Comparison of ENCODE assay signal across 27 cellular contexts in genomic region chr3:12586403-12586802, GRCh38. TPM values are rescaled to one million over a fixed set of nuclear protein-coding genes. Genes with fewer than 3 reads are reported as not detected.
DNase-seq lines count a peak whose midpoint lies in the region; ATAC-seq and TF ChIP-seq lines count a peak whose summit lies in the region.
"Had no signal": no experiment of that assay in that cellular context is flagged by ENCODE, and none has a peak within 500 bp of the region (broad histone marks: within the 10 kb centered on the region; RNA-seq: fewer than 3 reads in every experiment).

No MANE protein-coding gene starts in this region.

- no peak overlapping the region for H3K4me3 Mint-ChIP-seq in WTC11
- no peak overlapping the region for H3K4me3 Mint-ChIP-seq in progenitor cell of endocrine pancreas (ENCODE audit: low read depth)
- H3K4me3 Mint-ChIP-seq: activated CD4-positive, alpha-beta memory T cell treated with anti-CD3 and anti-CD28 coated beads for 36 hours; T-helper 1 cell treated with Interleukin-12 subunit alpha and Interleukin-12 subunit beta and Interleukin-4 antibody, amounts not matched to agents 30 μg/mL and 1 μg/mL, for 36 hours; type B pancreatic cell had no signal

- H3K27me3 Mint-ChIP-seq in WTC11 (ENCODE audit: low read depth) (no peaks in the 10 kb centered on the region), progenitor cell of endocrine pancreas (no peaks in the 10 kb centered on the region)
- H3K27me3 Mint-ChIP-seq: activated CD4-positive, alpha-beta memory T cell treated with anti-CD3 and anti-CD28 coated beads for 36 hours; type B pancreatic cell had no signal

- TF ChIP-seq POLR2A in gastroesophageal sphincter (IDR thresholded peaks at IDR 0.05): no peak

- H3K9me3 ChIP-seq in cardiac muscle cell (ENCODE audit: low read depth) (no peaks in the 10 kb centered on the region), gastroesophageal sphincter (no peaks in the 10 kb centered on the region)

- TF ChIP-seq CTCF in cardiac muscle cell (IDR thresholded peaks at IDR 0.05; ENCODE audit: low read depth, low read length): no peak
- TF ChIP-seq CTCF in WTC11 (IDR thresholded peaks at IDR 0.05): no peak
- TF ChIP-seq CTCF in progenitor cell of endocrine pancreas (IDR thresholded peaks at IDR 0.05; ENCODE audit: unreplicated experiment): no peak
- no peak for TF ChIP-seq CTCF in gastroesophageal sphincter (IDR thresholded peaks at IDR 0.05)

- H3K36me3 Mint-ChIP-seq in WTC11: peaks cover 58% of the 10 kb centered on the region
- H3K36me3 Mint-ChIP-seq in progenitor cell of endocrine pancreas (ENCODE audit: insufficient read depth): peaks cover 19% of the 10 kb centered on the region

- DNase-seq in cardiac muscle cell (ENCODE audit: low read depth in 1 of 2, low spot score in 1 of 2) (no peak), Right ventricle myocardium superior (no peak), WTC11 (ENCODE audit: low spot score) (no peak), progenitor cell of endocrine pancreas (ENCODE audit: low spot score, unreplicated experiment) (no peak), HCEC 1CT (no peak)
- DNase-seq: activated CD4-positive, alpha-beta memory T cell treated with anti-CD3 and anti-CD28 coated beads for 36 hours; activated CD4-positive, CD25-positive, alpha-beta regulatory T cell treated with anti-CD3 and anti-CD28 coated beads, Interleukin-2, amount 50 U/mL, for 72 hours; activated gamma-delta T cell treated with Interleukin-2 at 50 U/mL for 16 hours; COR-L47; effector CD4-positive, alpha-beta T cell; GDM1; mesenchymal stem cell; NCI-H1436; NCI-H748 treated with DMSO at 0.1 percent for 48 hours; occipital lobe; stimulated activated CD4-positive, alpha-beta T cell treated with anti-CD3 and anti-CD28 coated beads, Interleukin-1b, Interleukin-23, amount 100 ng/mL, for 48 hours; stimulated activated CD8-positive, alpha-beta memory T cell treated with anti-CD3 and anti-CD28 coated beads, Interleukin-4, amount 100 ng/mL, for 48 hours had no signal

- H3K4me1 ChIP-seq in cardiac muscle cell (ENCODE audit: low read depth): peaks cover 12% of the 10 kb centered on the region
- no peaks in the 10 kb centered on the region for H3K4me1 ChIP-seq in gastroesophageal sphincter

- peaks cover 78% of the 10 kb centered on the region for H3K36me3 ChIP-seq in cardiac muscle cell
- peaks cover 5 to 100% of the 10 kb centered on the region in 2 donors for H3K36me3 ChIP-seq in gastroesophageal sphincter

- POLR2A ChIA-PET in WTC11 (lab: Charles Lee): interaction anchor here (0.6 kb wide), 1 partner anchor 253 kb away, joined by 5 read pairs; no protein-coding TSS in a partner anchor

- H3K4me3 ChIP-seq in cardiac muscle cell (no peak overlapping the region), gastroesophageal sphincter (no peak overlapping the region)
- H3K4me3 ChIP-seq: SK-N-MC, smooth muscle cell had no signal

- H3K4me1 Mint-ChIP-seq in WTC11: 0 out of 2 replicates have a peak, but pooled peaks cover 3% of the 10 kb centered on the region
- no peaks in the 10 kb centered on the region for H3K4me1 Mint-ChIP-seq in progenitor cell of endocrine pancreas (ENCODE audit: low read depth)

- peak overlapping the region; percentile 70 for H3K27ac ChIP-seq in cardiac muscle cell
- no peak overlapping the region for H3K27ac ChIP-seq in gastroesophageal sphincter
- H3K27ac ChIP-seq: SK-N-MC had no signal

- H3K9me3 Mint-ChIP-seq in WTC11 (no peaks in the 10 kb centered on the region), progenitor cell of endocrine pancreas (ENCODE audit: low read depth) (no peaks in the 10 kb centered on the region)
- H3K9me3 Mint-ChIP-seq: activated CD4-positive, alpha-beta memory T cell treated with anti-CD3 and anti-CD28 coated beads for 36 hours; T-helper 1 cell treated with Interleukin-12 subunit alpha and Interleukin-12 subunit beta and Interleukin-4 antibody, amounts not matched to agents 30 μg/mL and 1 μg/mL, for 36 hours; type B pancreatic cell had no signal

- CTCF ChIA-PET in WTC11 (lab: Charles Lee): no interaction called here

- H3K27me3 ChIP-seq in cardiac muscle cell (no peaks in the 10 kb centered on the region), gastroesophageal sphincter (no peaks in the 10 kb centered on the region)

- WGBS in gastroesophageal sphincter (ENCODE audit: low coverage in 1 of 2), 2 donors: 71 to 88% methylated on average over 3 of the region's 3 CpGs

- TF ChIP-seq EP300 in gastroesophageal sphincter (IDR thresholded peaks at IDR 0.05): no peak

- H3K27ac Mint-ChIP-seq in WTC11 (peak overlapping the region; percentile 32; the same call in 1 of the 2 replicates), progenitor cell of endocrine pancreas (peak overlapping the region; percentile 37)
- H3K27ac Mint-ChIP-seq: activated CD4-positive, alpha-beta memory T cell treated with anti-CD3 and anti-CD28 coated beads for 36 hours; T-helper 1 cell treated with Interleukin-12 subunit alpha and Interleukin-12 subunit beta and Interleukin-4 antibody, amounts not matched to agents 30 μg/mL and 1 μg/mL, for 36 hours had no signal

- ATAC-seq in Right ventricle myocardium superior (ENCODE audit: poor library complexity): no peak
- peak; percentile 11 for ATAC-seq in GM18511 (IDR thresholded peaks at IDR 0.05; ENCODE audit: unreplicated experiment)
- ATAC-seq in WTC11: no peak
- no peak for ATAC-seq in HG02870 (IDR thresholded peaks at IDR 0.05; ENCODE audit: unreplicated experiment)
- no peak for ATAC-seq in gastroesophageal sphincter

- intact Hi-C loops in Right ventricle myocardium superior (cut with DNase I): no loop called here

TF ChIP-seq in WTC11, 78 proteins besides CTCF, POLR2A, EP300 and RAD21 (continues in another document):
- TF ChIP-seq ATF2 (CRISPR knock-in tag; IDR thresholded peaks at IDR 0.05; ENCODE audit: borderline replicate concordance, low read depth) (no peak), ZNF671 (CRISPR knock-in tag; IDR thresholded peaks at IDR 0.05) (no peak), GTF2I (CRISPR knock-in tag; conservative IDR thresholded peaks at IDR 0.05) (no peak), USF2 (CRISPR knock-in tag; IDR thresholded peaks at IDR 0.05) (no peak), FOXK1 (CRISPR knock-in tag; IDR thresholded peaks at IDR 0.05) (no peak), MAX (CRISPR knock-in tag; IDR thresholded peaks at IDR 0.05) (no peak), GRHL2 (CRISPR knock-in tag; IDR thresholded peaks at IDR 0.05; ENCODE audit: insufficient replicate concordance, severe bottlenecking) (no peak), ZNF219 (CRISPR knock-in tag; IDR thresholded peaks at IDR 0.05; ENCODE audit: borderline replicate concordance) (no peak), ZBTB43 (CRISPR knock-in tag; IDR thresholded peaks at IDR 0.05) (no peak), NFE2L1 (CRISPR knock-in tag; IDR thresholded peaks at IDR 0.05) (no peak), IRF2 (CRISPR knock-in tag; IDR thresholded peaks at IDR 0.05; ENCODE audit: borderline replicate concordance, low read depth) (no peak), TEAD4 (CRISPR knock-in tag; IDR thresholded peaks at IDR 0.05) (no peak), IRF1 (CRISPR knock-in tag; IDR thresholded peaks at IDR 0.05) (no peak)

RNA-seq across cellular contexts. Expression of gene MKRN2, which starts 29.5 kb away (rescaled TPM):
- total RNA-seq in cardiac muscle cell (49.9 and 51.5 TPM in 2 replicates), Right ventricle myocardium superior (27.7 TPM), WTC11 (2021) (18.2 to 20.6 TPM (median 19.6 TPM) in 3 replicates), progenitor cell of endocrine pancreas (23.4 and 23.9 TPM in 2 replicates), gastroesophageal sphincter (10 to 100 TPM; 37.0 to 50.4 (median 38.3) TPM)
- 44.7 and 52.4 TPM in 2 replicates for polyA plus RNA-seq in cardiac muscle cell

RNA-seq across cellular contexts. Expression of gene MKRN2OS, which starts 41.1 kb away (rescaled TPM):
- total RNA-seq in cardiac muscle cell: not detected in 2 replicates
- 0.31 TPM in 1 of 2 replicates, not detected in the other for polyA plus RNA-seq in cardiac muscle cell
- total RNA-seq in Right ventricle myocardium superior: not detected
- total RNA-seq in WTC11 (2021): 0.48 to 0.87 TPM in 2 of 3 replicates, not detected in the other
- 1.7 and 2.0 TPM in 2 replicates for total RNA-seq in progenitor cell of endocrine pancreas
- 1 to 10 TPM in 1 of 4 donors, not detected in 3; 1.3 TPM for total RNA-seq in gastroesophageal sphincter
- total RNA-seq: activated CD4-positive, alpha-beta memory T cell treated with anti-CD3 and anti-CD28 coated beads for 36 hours; occipital lobe; RPMI7951; smooth muscle cell; subcutaneous adipose tissue had no signal
- polyA plus RNA-seq: BJ, smooth muscle cell had no signal
